17 cellular contexts compared by ENCODE assay signal in genomic region chr7:64626083-64626469, GRCh38.
"Had no signal": no experiment of that assay in that cellular context is flagged by ENCODE, and none has a peak within 500 bp of the region (broad histone marks: within the 10 kb centered on the region; RNA-seq: fewer than 3 reads in every experiment).

No MANE protein-coding gene starts in this region.

- ATAC-seq: heart left ventricle, sciatic nerve had no signal

- H3K36me3 ChIP-seq: adrenal gland, heart left ventricle, left ventricle myocardium inferior, prostate gland, spleen had no signal

- H3K9me3 ChIP-seq: adrenal gland, heart left ventricle, left ventricle myocardium inferior, prostate gland had no signal

- H3K4me1 Mint-ChIP-seq: nephron had no signal

- H3K27me3 ChIP-seq: adrenal gland, spleen had no signal

- H3K27ac Mint-ChIP-seq: nephron had no signal

- H3K4me3 ChIP-seq: adrenal gland, coronary artery, heart left ventricle, left ventricle myocardium inferior, prostate gland, spleen had no signal

- H3K27ac ChIP-seq: adrenal gland, coronary artery, heart left ventricle, left ventricle myocardium inferior, prostate gland, spleen had no signal

- DNase-seq: activated gamma-delta T cell treated with Interleukin-2 at 50 U/mL for 16 hours; activated T-cell treated with anti-CD3 and anti-CD28 coated beads, Interleukin-2, amount 50 U/mL, for 1 hour; adrenal gland; central memory CD4-positive, alpha-beta T cell; effector CD4-positive, alpha-beta T cell; foreskin melanocyte; heart left ventricle; left ventricle myocardium inferior; mesendoderm; spleen; SW 1271 had no signal

- H3K4me1 ChIP-seq: adrenal gland, heart left ventricle, left ventricle myocardium inferior, prostate gland, spleen had no signal

- FAIRE-seq: endothelial cell of umbilical vein, islet of Langerhans had no signal

- H3K4me3 Mint-ChIP-seq: nephron had no signal
